ENCODE assay signal across 9 cellular contexts in genomic region chr22:39292002-39292401, GRCh38. TPM values are rescaled to one million over a fixed set of nuclear protein-coding genes. Genes with fewer than 3 reads are reported as not detected.
A peak's percentile ranks its signal among the peaks of the same experiment; 100 is the strongest.
DNase-seq lines count a peak whose midpoint lies in the region; ATAC-seq, FAIRE-seq and TF ChIP-seq lines count a peak whose summit lies in the region.
"Had no signal": no experiment of that assay in that cellular context is flagged by ENCODE, and none has a peak within 500 bp of the region (broad histone marks: within the 10 kb centered on the region; RNA-seq: fewer than 3 reads in every experiment).

No MANE protein-coding gene starts in this region.

- H3K27me3 ChIP-seq in astrocyte (ENCODE audit: insufficient read depth, low read length) = no peaks in the 10 kb centered on the region
- no peaks in the 10 kb centered on the region for H3K27me3 ChIP-seq in skeletal muscle satellite cell (ENCODE audit: control insufficient read depth, insufficient read depth, low read length)

- H3K4me2 ChIP-seq in astrocyte (ENCODE audit: low read length) (peak overlapping the region; percentile 66), skeletal muscle satellite cell (ENCODE audit: low read length) (peak overlapping the region; percentile 57)

- H3K27me3 Mint-ChIP-seq in Calu3 (ENCODE audit: unreplicated experiment) (no peaks in the 10 kb centered on the region), astrocyte (ENCODE audit: low read depth, unreplicated experiment) (no peaks in the 10 kb centered on the region)
- peaks cover 7% of the 10 kb centered on the region for H3K27me3 Mint-ChIP-seq in activated CD8-positive, alpha-beta T cell treated with anti-CD3 and anti-CD28 coated beads, Interleukin-2, amount 10 ng/mL, durations not matched to agents 7 days and 5 days (ENCODE audit: low read depth)

- DNase-seq in Calu3 (peak; percentile 92), astrocyte (ENCODE audit: low read depth) (no peak), kidney glomerular epithelial cell (lab: John Stamatoyannopoulos, UW) (peak; percentile 57), GM20000 (ENCODE audit: low spot score) (no peak)
- no peak for DNase-seq in activated CD8-positive, alpha-beta T cell treated with anti-CD3 and anti-CD28 coated beads, Interleukin-2, amount 10 ng/mL, durations not matched to agents 7 days and 5 days
- DNase-seq in stimulated activated CD4-positive, alpha-beta T cell treated with anti-CD3 and anti-CD28 coated beads, Interleukin-2, amount 100 ng/mL, for 48 hours = no peak
- DNase-seq: activated CD4-positive, alpha-beta memory T cell treated with anti-CD3 and anti-CD28 coated beads, Interleukin-2, amount 10 ng/mL, durations not matched to agents 7 days and 5 days had no signal

- intact Hi-C loops in Calu3 (cut with micrococcal nuclease; ENCODE audit: unreplicated experiment) = loop anchor here (5.0 kb wide), 1 partner anchor 50 kb away; the partner anchor contains the start of gene PDGFB

- H3K9me3 Mint-ChIP-seq in Calu3 (ENCODE audit: low read depth, unreplicated experiment) = no peaks in the 10 kb centered on the region
- peaks cover 2% of the 10 kb centered on the region for H3K9me3 Mint-ChIP-seq in astrocyte (ENCODE audit: unreplicated experiment)
- H3K9me3 Mint-ChIP-seq in activated CD8-positive, alpha-beta T cell treated with anti-CD3 and anti-CD28 coated beads, Interleukin-2, amount 10 ng/mL, durations not matched to agents 7 days and 5 days (ENCODE audit: insufficient read depth) = no peaks in the 10 kb centered on the region
- H3K9me3 Mint-ChIP-seq: activated CD4-positive, alpha-beta memory T cell treated with anti-CD3 and anti-CD28 coated beads, Interleukin-2, amount 10 ng/mL, durations not matched to agents 7 days and 5 days had no signal

- H2AFZ ChIP-seq in astrocyte (ENCODE audit: low read depth, low read length) = no peak overlapping the region

- no peak overlapping the region for H3K4me3 ChIP-seq in astrocyte (ENCODE audit: insufficient read depth, low read depth, low read length)
- peak overlapping the region; percentile 38 for H3K4me3 ChIP-seq in skeletal muscle satellite cell (ENCODE audit: low read length)

- H3K27ac ChIP-seq in astrocyte (ENCODE audit: low read depth, low read length) = peak overlapping the region; percentile 70

- H3K36me3 ChIP-seq in astrocyte (ENCODE audit: insufficient read depth, low read length) (no peaks in the 10 kb centered on the region), skeletal muscle satellite cell (ENCODE audit: insufficient read depth, low read length) (no peaks in the 10 kb centered on the region)

- peaks cover 82% of the 10 kb centered on the region for H3K4me1 Mint-ChIP-seq in Calu3 (ENCODE audit: low read depth, unreplicated experiment)
- H3K4me1 Mint-ChIP-seq in astrocyte (ENCODE audit: low read depth, unreplicated experiment) = peaks cover 12% of the 10 kb centered on the region
- no peaks in the 10 kb centered on the region for H3K4me1 Mint-ChIP-seq in activated CD8-positive, alpha-beta T cell treated with anti-CD3 and anti-CD28 coated beads, Interleukin-2, amount 10 ng/mL, durations not matched to agents 7 days and 5 days (ENCODE audit: low read depth)

- POLR2A ChIA-PET in activated CD8-positive, alpha-beta T cell treated with anti-CD3 and anti-CD28 coated beads, Interleukin-2, amount 10 ng/mL, durations not matched to agents 7 days and 5 days (lab: Charles Lee) = no interaction called here

- H3K4me3 Mint-ChIP-seq in Calu3 (ENCODE audit: low read depth, unreplicated experiment) (peak overlapping the region; percentile 52), astrocyte (ENCODE audit: unreplicated experiment) (no peak overlapping the region)
- no peak overlapping the region for H3K4me3 Mint-ChIP-seq in activated CD8-positive, alpha-beta T cell treated with anti-CD3 and anti-CD28 coated beads, Interleukin-2, amount 10 ng/mL, durations not matched to agents 7 days and 5 days
- H3K4me3 Mint-ChIP-seq: activated CD4-positive, alpha-beta memory T cell treated with anti-CD3 and anti-CD28 coated beads, Interleukin-2, amount 10 ng/mL, durations not matched to agents 7 days and 5 days had no signal

- H3K36me3 Mint-ChIP-seq in Calu3 (ENCODE audit: insufficient read depth, unreplicated experiment) (peaks cover 45% of the 10 kb centered on the region), astrocyte (ENCODE audit: low read depth, unreplicated experiment) (no peaks in the 10 kb centered on the region)
- no peaks in the 10 kb centered on the region for H3K36me3 Mint-ChIP-seq in activated CD8-positive, alpha-beta T cell treated with anti-CD3 and anti-CD28 coated beads, Interleukin-2, amount 10 ng/mL, durations not matched to agents 7 days and 5 days (ENCODE audit: low read depth)

- H3K9ac ChIP-seq in astrocyte (ENCODE audit: low read length) (peak overlapping the region; percentile 59), skeletal muscle satellite cell (ENCODE audit: low read depth, low read length) (peak overlapping the region; percentile 63)

- H3K79me2 ChIP-seq in astrocyte (ENCODE audit: insufficient read depth, low read length) = no peaks in the 10 kb centered on the region

- CTCF ChIA-PET in Calu3 (lab: Charles Lee) = interaction anchor here (0.9 to 1.9 kb wide), 5 partner anchors 9 to 121 kb away, joined by 3 to 17 read pairs (median 5); partner anchors contain the start of gene PDGFB
- CTCF ChIA-PET in activated CD8-positive, alpha-beta T cell treated with anti-CD3 and anti-CD28 coated beads, Interleukin-2, amount 10 ng/mL, durations not matched to agents 7 days and 5 days (lab: Charles Lee) = no interaction called here

- no peak for FAIRE-seq in astrocyte (lab: Jason Lieb, UNC)

- TF ChIP-seq CTCF in Calu3 (IDR thresholded peaks at IDR 0.05; ENCODE audit: unreplicated experiment) = no peak
- no peak for TF ChIP-seq CTCF in astrocyte (IDR thresholded peaks at IDR 0.05; ENCODE audit: insufficient read depth, low read depth, low read length)
- TF ChIP-seq CTCF in GM20000 (IDR thresholded peaks at IDR 0.05; ENCODE audit: extremely low read depth, missing control alignments) = no peak

- no peaks in the 10 kb centered on the region for H3K9me3 ChIP-seq in astrocyte (ENCODE audit: insufficient read depth, low read depth, low read length)
- no peaks in the 10 kb centered on the region for H3K9me3 ChIP-seq in skeletal muscle satellite cell (replicated peaks; ENCODE audit: low read length)

- no peaks in the 10 kb centered on the region for H4K20me1 ChIP-seq in astrocyte (ENCODE audit: insufficient read depth, low read length)

- H3K4me1 ChIP-seq in astrocyte (ENCODE audit: insufficient read depth, low read length) (peaks cover 28% of the 10 kb centered on the region), skeletal muscle satellite cell (ENCODE audit: control insufficient read depth, insufficient read depth, low read length) (peaks cover 30% of the 10 kb centered on the region)

- BruUV-seq in Calu3 (replicated peaks; lab: Mats Ljungman, UMichigan) = no TSS peak

- no peak for ATAC-seq in activated CD8-positive, alpha-beta T cell treated with anti-CD3 and anti-CD28 coated beads, Interleukin-2, amount 10 ng/mL, durations not matched to agents 7 days and 5 days
- ATAC-seq in GM18517 (IDR thresholded peaks at IDR 0.05; ENCODE audit: unreplicated experiment) = no peak

- H3K27ac Mint-ChIP-seq in Calu3 (ENCODE audit: unreplicated experiment) (peak overlapping the region; percentile 94), astrocyte (ENCODE audit: unreplicated experiment) (no peak overlapping the region)
- H3K27ac Mint-ChIP-seq in activated CD8-positive, alpha-beta T cell treated with anti-CD3 and anti-CD28 coated beads, Interleukin-2, amount 10 ng/mL, durations not matched to agents 7 days and 5 days = no peak overlapping the region
- H3K27ac Mint-ChIP-seq: activated CD4-positive, alpha-beta memory T cell treated with anti-CD3 and anti-CD28 coated beads, Interleukin-2, amount 10 ng/mL, durations not matched to agents 7 days and 5 days had no signal

RNA-seq across cellular contexts. Expression of gene RPL3, which starts 27.4 kb away (rescaled TPM):
- total RNA-seq in Calu3 (2022) (977 and 1,058 TPM in 2 replicates), astrocyte (1,056 and 1,182 TPM in 2 replicates)
- 2,395 and 3,503 TPM in 2 replicates for total RNA-seq in skeletal muscle satellite cell (2012; rRNA removed)
- total RNA-seq in activated CD8-positive, alpha-beta T cell treated with anti-CD3 and anti-CD28 coated beads, Interleukin-2, amount 10 ng/mL, durations not matched to agents 7 days and 5 days = 1,000 to 10,000 TPM; 1,693 to 1,717 TPM

RNA-seq across cellular contexts. Expression of gene PDGFB, which starts 47.2 kb away (rescaled TPM):
- total RNA-seq in Calu3 (2022) (12.1 and 25.9 TPM in 2 replicates), astrocyte (17.0 and 27.3 TPM in 2 replicates)
- total RNA-seq in skeletal muscle satellite cell (2012; rRNA removed) = 0.25 and 0.87 TPM in 2 replicates
- total RNA-seq in activated CD8-positive, alpha-beta T cell treated with anti-CD3 and anti-CD28 coated beads, Interleukin-2, amount 10 ng/mL, durations not matched to agents 7 days and 5 days = under 1 TPM; 0.18 to 0.34 TPM

RNA-seq across cellular contexts. Expression of gene SYNGR1, which starts 57.8 kb away (rescaled TPM):
- total RNA-seq in Calu3 (2022) (12.3 and 16.8 TPM in 2 replicates), astrocyte (12.0 and 14.1 TPM in 2 replicates)
- 1.7 TPM in 1 of 2 replicates, not detected in the other for total RNA-seq in skeletal muscle satellite cell (2012; rRNA removed)
- total RNA-seq in activated CD8-positive, alpha-beta T cell treated with anti-CD3 and anti-CD28 coated beads, Interleukin-2, amount 10 ng/mL, durations not matched to agents 7 days and 5 days = under 1 TPM; 0.24 to 0.37 TPM

Comparison
In these comparisons a context has a peak if more than half of its experiments do, and no peak if none do; other contexts are left out.
1. DNase-seq: peak in Calu3 (single experiment) and kidney glomerular epithelial cell (single experiment); none in astrocyte (single experiment), activated CD8-positive, alpha-beta T cell treated with anti-CD3 and anti-CD28 coated beads, Interleukin-2, amount 10 ng/mL, durations not matched to agents 7 days and 5 days (single experiment), GM20000 (single experiment) and stimulated activated CD4-positive, alpha-beta T cell treated with anti-CD3 and anti-CD28 coated beads, Interleukin-2, amount 100 ng/mL, for 48 hours (0 of 2).